In genomic region chr10:87301466-87302115, GRCh38 we compare ENCODE assay signal across 8 cellular contexts. TPM values are rescaled to one million over a fixed set of nuclear protein-coding genes. Genes with fewer than 3 reads are reported as not detected.
DNase-seq lines count a peak whose midpoint lies in the region; ATAC-seq and TF ChIP-seq lines count a peak whose summit lies in the region.
"Not testable (repeated sequence)": the region's sequence is repeated elsewhere in the genome, so short reads cannot be mapped to it uniquely, and the experiment has no call there.

No MANE protein-coding gene starts in this region.

- H3K27ac Mint-ChIP-seq in HFFc6; activated CD4-positive, alpha-beta memory T cell treated with anti-CD3 and anti-CD28 coated beads for 36 hours: not testable (repeated sequence)

- not testable (repeated sequence) for H3K4me1 Mint-ChIP-seq in HFFc6 (ENCODE audit: low read depth); activated CD4-positive, alpha-beta memory T cell treated with anti-CD3 and anti-CD28 coated beads for 36 hours (ENCODE audit: low read depth)

- H3K4me1 ChIP-seq in upper lobe of left lung, result not testable (repeated sequence)

- H3K9me3 ChIP-seq in upper lobe of left lung, result not testable (repeated sequence)

- not testable (repeated sequence) for H3K36me3 ChIP-seq in upper lobe of left lung

- not testable (repeated sequence) for H3K36me3 Mint-ChIP-seq in HFFc6 (ENCODE audit: low read depth); activated CD4-positive, alpha-beta memory T cell treated with anti-CD3 and anti-CD28 coated beads for 36 hours

- intact Hi-C loops in activated CD4-positive, alpha-beta memory T cell treated with anti-CD3 and anti-CD28 coated beads for 36 hours (cut with micrococcal nuclease); left colon (cut with DNase I, micrococcal nuclease): not testable (repeated sequence)

- not testable (repeated sequence) for H3K4me3 Mint-ChIP-seq in HFFc6; activated CD4-positive, alpha-beta memory T cell treated with anti-CD3 and anti-CD28 coated beads for 36 hours

- CTCF ChIA-PET in activated CD4-positive, alpha-beta memory T cell treated with anti-CD3 and anti-CD28 coated beads for 36 hours (lab: Charles Lee), result not testable (repeated sequence)

- WGBS in upper lobe of left lung, 2 donors, result 60% methylated on average over 1 of the region's 16 CpGs; no CpG with 5 or more reads in 1 of the 2 donors

- DNase-seq in HFFc6 (peak; percentile 13), left colon (peak; percentile 33 to 68), upper lobe of left lung (peak; percentile 43 to 75)
- peak; percentile 52 for DNase-seq in activated CD4-positive, alpha-beta memory T cell treated with anti-CD3 and anti-CD28 coated beads for 36 hours
- DNase-seq in astrocyte of the spinal cord (ENCODE audit: low read depth, low spot score), result not testable (repeated sequence)
- peak; percentile 51 for DNase-seq in stimulated activated CD4-positive, alpha-beta T cell treated with anti-CD3 and anti-CD28 coated beads, Interleukin-15, amount 100 ng/mL, for 24 hours

- H3K27ac ChIP-seq in upper lobe of left lung, result not testable (repeated sequence)

- not testable (repeated sequence) for H3K4me3 ChIP-seq in astrocyte of the spinal cord (ENCODE audit: low read depth, low read length); upper lobe of left lung

- not testable (repeated sequence) for H3K9me3 Mint-ChIP-seq in HFFc6; activated CD4-positive, alpha-beta memory T cell treated with anti-CD3 and anti-CD28 coated beads for 36 hours

- POLR2A ChIA-PET in activated CD4-positive, alpha-beta memory T cell treated with anti-CD3 and anti-CD28 coated beads for 36 hours (lab: Charles Lee), result not testable (repeated sequence)

- ATAC-seq in GM18867 (IDR thresholded peaks at IDR 0.05; ENCODE audit: unreplicated experiment) (peak; percentile 95), HG03457 (IDR thresholded peaks at IDR 0.05; ENCODE audit: unreplicated experiment) (peak; percentile 78), left colon (peak; percentile 95), upper lobe of left lung (ENCODE audit: low FRiP score in 2 of 2) (peak; percentile 96 to 99)

- H3K27me3 ChIP-seq in upper lobe of left lung, result not testable (repeated sequence)

- TF ChIP-seq CTCF in HFFc6 (IDR thresholded peaks at IDR 0.05) (peak; percentile 61), astrocyte of the spinal cord (IDR thresholded peaks at IDR 0.05; ENCODE audit: low read depth, low read length) (peak; percentile 32), upper lobe of left lung (IDR thresholded peaks at IDR 0.05) (peak in 1 of 6 experiments; percentile 41)

- TF ChIP-seq POLR2A in upper lobe of left lung (IDR thresholded peaks at IDR 0.05), result not testable (repeated sequence)

- TF ChIP-seq EP300 in upper lobe of left lung (IDR thresholded peaks at IDR 0.05), result not testable (repeated sequence)

- not testable (repeated sequence) for H3K27me3 Mint-ChIP-seq in HFFc6 (ENCODE audit: insufficient read depth); activated CD4-positive, alpha-beta memory T cell treated with anti-CD3 and anti-CD28 coated beads for 36 hours

- in situ Hi-C loops in astrocyte of the spinal cord (cut with HindIII; ENCODE audit: low sequenced_read_pairs), result not testable (repeated sequence)

RNA-seq across cellular contexts. Expression of gene NUTM2D, which starts 56.0 kb away (rescaled TPM):
- under 1 TPM; 0.52 to 0.85 (median 0.58) TPM for total RNA-seq in HFFc6 (2021; fragmentation: NEBNext Ultra II Directional; extraction: Animal tissue kit (Norgen Biotek cat#: 25700))
- under 1 TPM; 0.62 to 0.99 TPM for total RNA-seq in activated CD4-positive, alpha-beta memory T cell treated with anti-CD3 and anti-CD28 coated beads for 36 hours
- total RNA-seq in left colon (1 to 10 TPM; 5.1 to 7.1 TPM), upper lobe of left lung (10 to 100 TPM in 1 of 6 donors, 1 to 10 TPM in 5; 3.7 to 13.8 (median 5.0) TPM)
